29 cellular contexts compared by ENCODE assay signal in genomic region chr16:86894925-86895324, GRCh38.
"Had no signal": no experiment of that assay in that cellular context is flagged by ENCODE, and none has a peak within 500 bp of the region (broad histone marks: within the 10 kb centered on the region; RNA-seq: fewer than 3 reads in every experiment).

No MANE protein-coding gene starts in this region.

- H2AFZ ChIP-seq: parathyroid adenoma had no signal

- H3K27ac ChIP-seq: ovary, parathyroid adenoma, psoas muscle, right lobe of liver, sigmoid colon, stomach, thoracic aorta, thyroid gland, tibial nerve, upper lobe of left lung, vagina had no signal

- DNase-seq: naive thymus-derived CD8-positive, alpha-beta T cell; occipital lobe; ovary; posterior cingulate gyrus; psoas muscle; right cardiac atrium; right lobe of liver; sigmoid colon; small intestine; stimulated activated CD4-positive, alpha-beta T cell treated with anti-CD3 and anti-CD28 coated beads, Interleukin-15, amount 100 ng/mL, for 24 hours; stimulated activated CD4-positive, alpha-beta T cell treated with anti-CD3 and anti-CD28 coated beads, Interleukin-2, amount 100 ng/mL, for 24 hours; stimulated activated CD4-positive, alpha-beta T cell treated with anti-CD3 and anti-CD28 coated beads, Interleukin-2, amount 100 ng/mL, for 48 hours; stimulated activated CD4-positive, alpha-beta T cell treated with anti-CD3 and anti-CD28 coated beads, Interleukin-4, amount 100 ng/mL, for 24 hours; stimulated activated naive B cell treated with anti-CD40 and anti-IgM and Interleukin-4, amounts not matched to agents 10 μg/mL and 1 μg/mL and 100 μg/mL, for 72 hours; stimulated activated naive CD4-positive, alpha-beta T cell treated with Interleukin-2 at 50 U/mL for 16 hours; stomach; thyroid gland; trophoblast cell had no signal

- H3K27ac Mint-ChIP-seq: naive thymus-derived CD8-positive, alpha-beta T cell; natural killer cell treated with Interleukin-12 subunit alpha and Interleukin-12 subunit beta and Interleukin-15 and Interleukin-18, amount 100 ng/mL, for 72 hours; progenitor cell of endocrine pancreas; stimulated activated effector memory CD8-positive, alpha-beta T cell treated with anti-CD3 and anti-CD28 coated beads, Interleukin-12 subunit alpha, Interleukin-12 subunit beta, amount 100 ng/mL, for 72 hours; stimulated activated naive B cell treated with anti-CD40 and anti-IgM and Interleukin-4, amounts not matched to agents 10 μg/mL and 1 μg/mL and 100 μg/mL, for 72 hours; stimulated activated naive CD8-positive, alpha-beta T cell treated with anti-CD3 and anti-CD28 coated beads, Interleukin-15, Interleukin-2, amounts not matched to agents 100 ng/mL and 50 ng/mL, for 24 hours had no signal

- H3K9ac ChIP-seq: parathyroid adenoma had no signal

- ATAC-seq: naive thymus-derived CD8-positive, alpha-beta T cell; psoas muscle; right cardiac atrium; right lobe of liver; stimulated activated effector memory CD8-positive, alpha-beta T cell treated with anti-CD3 and anti-CD28 coated beads, Interleukin-12 subunit alpha, Interleukin-12 subunit beta, amount 100 ng/mL, for 72 hours; stimulated activated naive B cell treated with anti-CD40 and anti-IgM and Interleukin-4, amounts not matched to agents 10 μg/mL and 1 μg/mL and 100 μg/mL, for 72 hours had no signal

- H3K4me1 ChIP-seq: psoas muscle, right lobe of liver, sigmoid colon, stomach, thyroid gland, tibial nerve, upper lobe of left lung, vagina had no signal

- H3K36me3 ChIP-seq: ovary, right lobe of liver, sigmoid colon, stomach, thoracic aorta, thyroid gland, tibial nerve, upper lobe of left lung, vagina had no signal

- H3K36me3 Mint-ChIP-seq: naive thymus-derived CD8-positive, alpha-beta T cell; natural killer cell treated with Interleukin-12 subunit alpha and Interleukin-12 subunit beta and Interleukin-15 and Interleukin-18, amount 100 ng/mL, for 72 hours; stimulated activated effector memory CD8-positive, alpha-beta T cell treated with anti-CD3 and anti-CD28 coated beads, Interleukin-12 subunit alpha, Interleukin-12 subunit beta, amount 100 ng/mL, for 72 hours; stimulated activated naive B cell treated with anti-CD40 and anti-IgM and Interleukin-4, amounts not matched to agents 10 μg/mL and 1 μg/mL and 100 μg/mL, for 72 hours had no signal

- H3K4me3 Mint-ChIP-seq: naive thymus-derived CD8-positive, alpha-beta T cell; natural killer cell treated with Interleukin-12 subunit alpha and Interleukin-12 subunit beta and Interleukin-15 and Interleukin-18, amount 100 ng/mL, for 72 hours; neural crest cell; stimulated activated effector memory CD8-positive, alpha-beta T cell treated with anti-CD3 and anti-CD28 coated beads, Interleukin-12 subunit alpha, Interleukin-12 subunit beta, amount 100 ng/mL, for 72 hours; stimulated activated naive B cell treated with anti-CD40 and anti-IgM and Interleukin-4, amounts not matched to agents 10 μg/mL and 1 μg/mL and 100 μg/mL, for 72 hours; stimulated activated naive CD8-positive, alpha-beta T cell treated with anti-CD3 and anti-CD28 coated beads, Interleukin-15, Interleukin-2, amounts not matched to agents 100 ng/mL and 50 ng/mL, for 24 hours had no signal

- H3K9me3 Mint-ChIP-seq: natural killer cell treated with Interleukin-12 subunit alpha and Interleukin-12 subunit beta and Interleukin-15 and Interleukin-18, amount 100 ng/mL, for 72 hours; stimulated activated effector memory CD8-positive, alpha-beta T cell treated with anti-CD3 and anti-CD28 coated beads, Interleukin-12 subunit alpha, Interleukin-12 subunit beta, amount 100 ng/mL, for 72 hours; stimulated activated naive CD8-positive, alpha-beta T cell treated with anti-CD3 and anti-CD28 coated beads, Interleukin-15, Interleukin-2, amounts not matched to agents 100 ng/mL and 50 ng/mL, for 24 hours had no signal

- H3K79me2 ChIP-seq: parathyroid adenoma had no signal

- H3K27me3 ChIP-seq: ovary, right lobe of liver, thyroid gland, upper lobe of left lung, vagina had no signal

- H3K9me3 ChIP-seq: ovary, psoas muscle, right lobe of liver, sigmoid colon, stomach, thoracic aorta, thyroid gland, tibial nerve, upper lobe of left lung, vagina had no signal

- H3K4me1 Mint-ChIP-seq: stimulated activated effector memory CD8-positive, alpha-beta T cell treated with anti-CD3 and anti-CD28 coated beads, Interleukin-12 subunit alpha, Interleukin-12 subunit beta, amount 100 ng/mL, for 72 hours; stimulated activated naive B cell treated with anti-CD40 and anti-IgM and Interleukin-4, amounts not matched to agents 10 μg/mL and 1 μg/mL and 100 μg/mL, for 72 hours had no signal

- FAIRE-seq: small intestine, urothelium cell line had no signal

- H3K4me3 ChIP-seq: ovary, psoas muscle, right lobe of liver, sigmoid colon, stomach, thoracic aorta, thyroid gland, tibial nerve, upper lobe of left lung, vagina had no signal
